Comparison of ENCODE assay signal across 8 cellular contexts in the genomic region with DNA sequence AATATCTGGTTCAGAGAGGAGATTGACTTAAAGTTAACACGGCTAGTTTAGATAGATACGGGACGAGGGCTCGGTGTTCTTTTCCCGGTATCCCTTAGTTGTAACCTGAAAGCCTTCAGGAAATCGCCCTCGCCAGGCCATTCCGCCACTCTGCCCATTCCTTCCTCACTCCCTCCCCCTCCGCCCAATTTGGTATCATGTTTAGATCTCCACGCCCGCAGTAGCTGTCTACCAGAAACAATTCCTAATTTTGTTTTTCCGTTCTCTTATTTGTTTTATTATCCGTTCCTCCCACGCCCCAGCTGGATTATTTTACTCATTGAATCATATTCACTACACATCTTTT. TPM values are rescaled to one million over a fixed set of nuclear protein-coding genes. Genes with fewer than 3 reads are reported as not detected.
DNase-seq lines count a peak whose midpoint lies in the region; ATAC-seq and TF ChIP-seq lines count a peak whose summit lies in the region.

No MANE protein-coding gene starts in this region.

- WGBS in urinary bladder: under 1% methylated on average over 14 of the region's 14 CpGs

- CTCF ChIA-PET in AG04450 (lab: Charles Lee): interaction anchor here (0.6 to 3.1 kb wide), 12 partner anchors 12 to 612 kb away, joined by 3 to 16 read pairs (median 6); a partner anchor contains a TSS

- H3K9ac ChIP-seq in HUES6 (ENCODE audit: low read length) (peak overlapping the region; percentile 87), muscle layer of colon (ENCODE audit: low read length) (peak overlapping the region; percentile 99)

- no peak for TF ChIP-seq CTCF in AG04450 (IDR thresholded peaks at IDR 0.05; ENCODE audit: low read depth, low read length)
- no peak for TF ChIP-seq CTCF in WI38 (IDR thresholded peaks at IDR 0.05; ENCODE audit: low read depth, low read length)

- H3K36me3 ChIP-seq in HUES6 (ENCODE audit: control insufficient read depth, insufficient read depth, low read length) (no peaks in the 10 kb centered on the region), muscle layer of colon (ENCODE audit: insufficient read depth, low read length) (no peaks in the 10 kb centered on the region), urinary bladder (ENCODE audit: insufficient read depth) (no peaks in the 10 kb centered on the region)

- H3K27me3 ChIP-seq in AG04450 (ENCODE audit: control insufficient read depth, insufficient read depth, low read length) (no peaks in the 10 kb centered on the region), HUES6 (ENCODE audit: control insufficient read depth, insufficient read depth, low read length) (no peaks in the 10 kb centered on the region), muscle layer of colon (ENCODE audit: control insufficient read depth in 1 of 2, insufficient read depth in 2 of 2, low read length in 2 of 2) (no peaks in the 10 kb centered on the region)

- DNase-seq in AG04450 (ENCODE audit: low read depth, low spot score): no peak
- DNase-seq in epithelial cell of prostate (ENCODE audit: low read depth, low spot score): no peak

- no peaks in the 10 kb centered on the region for H3K9me3 ChIP-seq in AG04450 (ENCODE audit: control insufficient read depth, insufficient read depth, low read length)
- H3K9me3 ChIP-seq in HUES6 (ENCODE audit: control insufficient read depth, insufficient read depth, low read depth, low read length): no peaks in the 10 kb centered on the region
- no peaks in the 10 kb centered on the region for H3K9me3 ChIP-seq in muscle layer of colon (ENCODE audit: low read length)

- POLR2A ChIA-PET in AG04450 (lab: Yijun Ruan, JAX): interaction anchor here (0.5 to 4.9 kb wide), 8 partner anchors 9 to 1973 kb away, joined by 4 to 50 read pairs (median 8); a partner anchor contains a TSS

- peak; percentile 2 for ATAC-seq in GM18517 (IDR thresholded peaks at IDR 0.05; ENCODE audit: unreplicated experiment)
- no peak for ATAC-seq in HG03135 (IDR thresholded peaks at IDR 0.05; ENCODE audit: unreplicated experiment)

- H3K27ac ChIP-seq in AG04450 (ENCODE audit: low read depth, low read length) (peak overlapping the region; percentile 95), HUES6 (ENCODE audit: low read depth, low read length) (peak overlapping the region; percentile 60), epithelial cell of prostate (peak overlapping the region; percentile 96), muscle layer of colon (ENCODE audit: low read depth, low read length) (peak overlapping the region; percentile 82), urinary bladder (ENCODE audit: low read depth) (peak overlapping the region; percentile 95)

- H3K4me1 ChIP-seq in HUES6 (ENCODE audit: control insufficient read depth, insufficient read depth, low read length) (peaks cover 28% of the 10 kb centered on the region), muscle layer of colon (ENCODE audit: insufficient read depth, low read length) (peaks cover 18% of the 10 kb centered on the region), urinary bladder (ENCODE audit: insufficient read depth) (peaks cover 3% of the 10 kb centered on the region)

- peak overlapping the region; percentile 90 for H3K4me3 ChIP-seq in AG04450 (ENCODE audit: low read depth, low read length)
- H3K4me3 ChIP-seq in HUES6 (ENCODE audit: low read depth, low read length): peak overlapping the region; percentile 98
- peak overlapping the region; percentile 89 for H3K4me3 ChIP-seq in WI38 (ENCODE audit: low read depth, low read length)
- peak overlapping the region; percentile 89 to 97 for H3K4me3 ChIP-seq in muscle layer of colon (ENCODE audit: low read depth in 1 of 2, low read length in 2 of 2)
- H3K4me3 ChIP-seq in urinary bladder (ENCODE audit: low read depth, low read length): peak overlapping the region; percentile 88

RNA-seq across cellular contexts. Expression of a gene that starts 0.7 kb away (rescaled TPM):
- polyA plus RNA-seq in AG04450 (2011; rRNA removed): 13.0 and 20.8 TPM in 2 replicates
- polyA minus RNA-seq in AG04450 (2011; rRNA and poly(A)+ RNA removed): 2.8 and 7.3 TPM in 2 replicates
- total RNA-seq in urinary bladder: 20.9 TPM
- polyA plus RNA-seq in urinary bladder: 8.1 TPM

RNA-seq across cellular contexts. Expression of a gene that starts 38.9 kb away (rescaled TPM):
- polyA plus RNA-seq in AG04450 (2011; rRNA removed) (32.0 and 32.9 TPM in 2 replicates), urinary bladder (22.1 TPM)
- polyA minus RNA-seq in AG04450 (2011; rRNA and poly(A)+ RNA removed): 31.4 and 31.8 TPM in 2 replicates
- 14.9 TPM for total RNA-seq in urinary bladder
